In genomic region chr16:2478273-2478672, GRCh38 we compare ENCODE assay signal across 17 cellular contexts. TPM values are rescaled to one million over a fixed set of nuclear protein-coding genes. Genes with fewer than 3 reads are reported as not detected.
"Had no signal": no experiment of that assay in that cellular context is flagged by ENCODE, and none has a peak within 500 bp of the region (broad histone marks: within the 10 kb centered on the region; RNA-seq: fewer than 3 reads in every experiment).

No MANE protein-coding gene starts in this region.

- H3K27ac Mint-ChIP-seq: activated naive CD4-positive, alpha-beta T cell treated with anti-CD3 and anti-CD28 coated beads, Interleukin-2, amount 50 U/mL, for 72 hours had no signal

- H3K9me3 Mint-ChIP-seq: activated naive CD4-positive, alpha-beta T cell treated with anti-CD3 and anti-CD28 coated beads, Interleukin-2, amount 50 U/mL, for 72 hours; naive B cell; neural crest cell had no signal

- H3K27me3 ChIP-seq: adrenal gland had no signal

- H3K36me3 Mint-ChIP-seq: activated naive CD4-positive, alpha-beta T cell treated with anti-CD3 and anti-CD28 coated beads, Interleukin-2, amount 50 U/mL, for 72 hours; naive B cell had no signal

- H3K27ac ChIP-seq: adrenal gland, prostate gland, skin epidermis, tibial artery, WERI-Rb-1 had no signal

- DNase-seq: activated CD4-positive, alpha-beta T cell treated with anti-CD3 and anti-CD28 coated beads for 1 hour; activated CD4-positive, alpha-beta T cell treated with anti-CD3 and anti-CD28 coated beads, Interleukin-2, amount 50 U/mL, for 48 hours; activated gamma-delta T cell treated with Interleukin-2 at 50 U/mL for 16 hours; adrenal gland; effector CD4-positive, alpha-beta T cell; mesenchymal stem cell; mucosa of descending colon; naive B cell; stimulated activated naive CD8-positive, alpha-beta T cell treated with anti-CD3 and anti-CD28 coated beads, Interleukin-15, Interleukin-2, amounts not matched to agents 100 U/mL and 50 U/mL, for 24 hours; tibial artery; WERI-Rb-1 had no signal

- H3K4me3 ChIP-seq: adrenal gland, mucosa of descending colon, prostate gland, skin epidermis, tibial artery had no signal

- ATAC-seq: activated naive CD4-positive, alpha-beta T cell treated with anti-CD3 and anti-CD28 coated beads, Interleukin-2, amount 50 U/mL, for 72 hours; mucosa of descending colon; right cardiac atrium; stimulated activated naive CD8-positive, alpha-beta T cell treated with anti-CD3 and anti-CD28 coated beads, Interleukin-15, Interleukin-2, amounts not matched to agents 100 U/mL and 50 U/mL, for 24 hours had no signal

- H3K36me3 ChIP-seq: adrenal gland, prostate gland, tibial artery had no signal

RNA-seq across cellular contexts. Expression of gene NTN3, which starts 7.2 kb away (rescaled TPM):
- total RNA-seq: activated naive CD4-positive, alpha-beta T cell treated with anti-CD3 and anti-CD28 coated beads, Interleukin-2, amount 50 U/mL, for 72 hours; bronchial epithelial cell had no signal
